8 cellular contexts compared by ENCODE assay signal in the genomic region with DNA sequence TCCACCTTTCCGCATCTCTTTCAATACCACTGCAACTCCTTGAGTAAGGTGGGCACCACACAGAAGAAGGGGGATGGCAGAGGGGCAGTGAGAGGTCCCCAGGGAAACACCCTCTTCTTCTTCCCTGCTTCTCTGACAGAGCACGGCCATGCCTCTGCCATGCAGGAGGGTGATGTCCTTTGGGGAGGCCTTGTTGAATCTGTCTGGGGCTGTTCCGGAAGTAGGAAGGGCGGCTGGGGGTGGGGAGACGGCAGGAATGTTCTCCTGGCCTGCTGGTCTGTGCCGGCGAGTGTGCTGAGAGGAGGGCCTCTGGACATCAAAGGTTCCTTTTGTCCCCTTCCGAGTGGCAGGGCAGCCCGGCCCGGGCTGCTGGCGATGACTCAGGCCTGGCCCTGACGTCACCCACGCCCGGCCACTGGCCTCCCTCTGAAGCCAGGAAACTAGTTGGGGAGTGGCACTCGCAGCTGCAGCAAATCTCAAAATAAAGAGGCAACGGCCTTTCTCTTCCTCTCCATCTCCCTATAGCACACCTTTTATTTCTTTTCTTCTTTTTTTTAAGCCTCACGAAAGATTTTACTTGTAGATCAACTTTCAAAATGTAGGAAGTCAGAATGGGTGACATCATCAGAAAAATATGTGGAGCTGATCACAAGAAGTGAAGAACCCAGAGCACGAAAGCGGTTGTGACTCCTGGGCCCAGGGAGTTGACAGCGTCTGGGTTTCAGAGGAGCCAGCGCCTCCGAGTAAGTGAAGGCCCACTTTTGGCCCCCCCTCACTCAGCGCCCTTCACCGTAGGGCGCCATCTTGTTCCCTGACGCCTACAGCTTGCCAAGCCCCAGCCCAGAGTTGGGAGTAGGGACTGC. TPM values are rescaled to one million over a fixed set of nuclear protein-coding genes. Genes with fewer than 3 reads are reported as not detected.
DNase-seq lines count a peak whose midpoint lies in the region; ATAC-seq and TF ChIP-seq lines count a peak whose summit lies in the region.

A gene with protein sequence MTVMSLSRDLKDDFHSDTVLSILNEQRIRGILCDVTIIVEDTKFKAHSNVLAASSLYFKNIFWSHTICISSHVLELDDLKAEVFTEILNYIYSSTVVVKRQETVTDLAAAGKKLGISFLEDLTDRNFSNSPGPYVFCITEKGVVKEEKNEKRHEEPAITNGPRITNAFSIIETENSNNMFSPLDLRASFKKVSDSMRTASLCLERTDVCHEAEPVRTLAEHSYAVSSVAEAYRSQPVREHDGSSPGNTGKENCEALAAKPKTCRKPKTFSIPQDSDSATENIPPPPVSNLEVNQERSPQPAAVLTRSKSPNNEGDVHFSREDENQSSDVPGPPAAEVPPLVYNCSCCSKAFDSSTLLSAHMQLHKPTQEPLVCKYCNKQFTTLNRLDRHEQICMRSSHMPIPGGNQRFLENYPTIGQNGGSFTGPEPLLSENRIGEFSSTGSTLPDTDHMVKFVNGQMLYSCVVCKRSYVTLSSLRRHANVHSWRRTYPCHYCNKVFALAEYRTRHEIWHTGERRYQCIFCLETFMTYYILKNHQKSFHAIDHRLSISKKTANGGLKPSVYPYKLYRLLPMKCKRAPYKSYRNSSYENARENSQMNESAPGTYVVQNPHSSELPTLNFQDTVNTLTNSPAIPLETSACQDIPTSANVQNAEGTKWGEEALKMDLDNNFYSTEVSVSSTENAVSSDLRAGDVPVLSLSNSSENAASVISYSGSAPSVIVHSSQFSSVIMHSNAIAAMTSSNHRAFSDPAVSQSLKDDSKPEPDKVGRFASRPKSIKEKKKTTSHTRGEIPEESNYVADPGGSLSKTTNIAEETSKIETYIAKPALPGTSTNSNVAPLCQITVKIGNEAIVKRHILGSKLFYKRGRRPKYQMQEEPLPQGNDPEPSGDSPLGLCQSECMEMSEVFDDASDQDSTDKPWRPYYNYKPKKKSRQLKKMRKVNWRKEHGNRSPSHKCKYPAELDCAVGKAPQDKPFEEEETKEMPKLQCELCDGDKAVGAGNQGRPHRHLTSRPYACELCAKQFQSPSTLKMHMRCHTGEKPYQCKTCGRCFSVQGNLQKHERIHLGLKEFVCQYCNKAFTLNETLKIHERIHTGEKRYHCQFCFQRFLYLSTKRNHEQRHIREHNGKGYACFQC (N-terminal part only) (plus strand): TSS at position 443 of the 863 bp plus-strand sequence. CDS start 73,885 bp downstream, outside the sequence.

- WGBS in SK-N-SH (ENCODE audit: low lambda C conversion rate): 50% methylated on average over 15 of the region's 26 CpGs
- 3% methylated on average over 19 of the region's 26 CpGs for WGBS in mesenchymal stem cell

- TF ChIP-seq EP300 in SK-N-SH (IDR thresholded peaks at IDR 0.05; ENCODE audit: borderline replicate concordance in 1 of 2, low read depth in 1 of 2, low read length in 1 of 2): peak in 1 of 2 experiments; percentile 81; a peak in 2 of 4 replicates

- H2AFZ ChIP-seq in SK-N-SH (ENCODE audit: low read depth) (peak within 1 kb of the TSS; percentile 69), mesenchymal stem cell (ENCODE audit: low read depth, low read length) (peak within 1 kb of the TSS; percentile 37)

- peak within 1 kb of the TSS in 1 of 2 experiments; percentile 98 for H3K14ac ChIP-seq in mesenchymal stem cell (ENCODE audit: low read length in 2 of 2)

- H3K9ac ChIP-seq in SK-N-SH (peak within 1 kb of the TSS; percentile 86), mesenchymal stem cell (ENCODE audit: low read length) (peak within 1 kb of the TSS; percentile 87)

- TF ChIP-seq RAD21 in SK-N-SH (IDR thresholded peaks at IDR 0.05; ENCODE audit: low read length): no peak

- DNase-seq in 8988T (peak; percentile 68), SK-N-SH (peak; percentile 16), epidermal melanocyte (ENCODE audit: insufficient read length, low spot score) (peak; percentile 54), mesenchymal stem cell (peak; percentile 97), thoracic aorta (ENCODE audit: low spot score) (peak; percentile 81), D341Med (ENCODE audit: low spot score) (no peak)

- TF ChIP-seq CTCF in SK-N-SH (IDR thresholded peaks at IDR 0.05) (no peak), thoracic aorta (IDR thresholded peaks at IDR 0.05) (no peak)

- H3K4me2 ChIP-seq in SK-N-SH: peak within 1 kb of the TSS; percentile 63
- no peak within 1 kb of the TSS for H3K4me2 ChIP-seq in mesenchymal stem cell (ENCODE audit: low read length, poor library complexity, severe bottlenecking)

- H3K9me3 ChIP-seq in SK-N-SH: no peaks in the 10 kb centered on the region; the same call in 1 of the 2 replicates
- peaks cover 7% of the 10 kb centered on the region for H3K9me3 ChIP-seq in mesenchymal stem cell (ENCODE audit: control insufficient read depth, low read length)
- no peaks in the 10 kb centered on the region for H3K9me3 ChIP-seq in thoracic aorta

- no peaks in the 10 kb centered on the region for H4K20me1 ChIP-seq in SK-N-SH (ENCODE audit: insufficient read depth)

- POLR2A ChIA-PET in SK-N-SH (lab: Yijun Ruan, JAX): no interaction called here

- peaks cover 8% of the 10 kb centered on the region for H3K79me1 ChIP-seq in mesenchymal stem cell (replicated peaks; ENCODE audit: low read length, poor library complexity, severe bottlenecking)

- ATAC-seq in GM19025 (IDR thresholded peaks at IDR 0.05; ENCODE audit: low read depth, unreplicated experiment) (peak; percentile 28), thoracic aorta (ENCODE audit: insufficient number of reproducible peaks, low FRiP score, low read depth) (peak; percentile 78), HG03571 (IDR thresholded peaks at IDR 0.05; ENCODE audit: unreplicated experiment) (no peak)

- peak within 1 kb of the TSS; percentile 88 to 99 for H3K27ac ChIP-seq in SK-N-SH (ENCODE audit: low read depth in 2 of 2, low read length in 1 of 2)
- H3K27ac ChIP-seq in mesenchymal stem cell (ENCODE audit: low read length, poor library complexity, severe bottlenecking): peak within 1 kb of the TSS; percentile 100
- H3K27ac ChIP-seq in thoracic aorta: peak within 1 kb of the TSS; percentile 97 to 99

- peak within 1 kb of the TSS; percentile 97 for H2BK15ac ChIP-seq in mesenchymal stem cell (ENCODE audit: low read depth, poor library complexity, severe bottlenecking)

- peak within 1 kb of the TSS; percentile 98 for H4K8ac ChIP-seq in mesenchymal stem cell (ENCODE audit: low read length)

- peak within 1 kb of the TSS; percentile 96 to 99 for H3K4ac ChIP-seq in mesenchymal stem cell (ENCODE audit: low read depth in 1 of 2, low read length in 2 of 2)

- H2AK5ac ChIP-seq in mesenchymal stem cell (ENCODE audit: low read length, severe bottlenecking): peak within 1 kb of the TSS; percentile 98

- H4K91ac ChIP-seq in mesenchymal stem cell (ENCODE audit: low read length): peak within 1 kb of the TSS; percentile 100

- peaks cover 9 to 33% of the 10 kb centered on the region in 2 experiments for H3K4me1 ChIP-seq in SK-N-SH (ENCODE audit: control insufficient read depth in 1 of 2, insufficient read depth in 2 of 2, low read depth in 1 of 2, low read length in 1 of 2)
- H3K4me1 ChIP-seq in mesenchymal stem cell (ENCODE audit: control insufficient read depth, insufficient read depth, low read depth, low read length): peaks cover 16% of the 10 kb centered on the region
- peaks cover 34 to 65% of the 10 kb centered on the region in 2 donors for H3K4me1 ChIP-seq in thoracic aorta (ENCODE audit: control insufficient read depth in 1 of 2, low read depth in 2 of 2)

- peak within 1 kb of the TSS; percentile 99 to 100 for H3K18ac ChIP-seq in mesenchymal stem cell (ENCODE audit: low read depth in 1 of 2, low read length in 2 of 2)

- no peaks in the 10 kb centered on the region for H3K9me2 ChIP-seq in SK-N-SH

- H3K4me3 ChIP-seq in SK-N-SH (ENCODE audit: low read depth in 2 of 2, low read length in 1 of 2) (peak within 1 kb of the TSS; percentile 12 to 30; a peak in 3 of 4 replicates), mesenchymal stem cell (ENCODE audit: insufficient read depth in 1 of 2, low read depth in 1 of 2, low read length in 2 of 2) (peak within 1 kb of the TSS in 1 of 2 experiments; percentile 66), thoracic aorta (peak within 1 kb of the TSS; percentile 73)

- H3K79me2 ChIP-seq in SK-N-SH (ENCODE audit: insufficient read depth): peaks cover 19% of the 10 kb centered on the region; the same call in 1 of the 2 replicates

- H3K27me3 ChIP-seq in SK-N-SH (ENCODE audit: insufficient read depth) (no peaks in the 10 kb centered on the region), mesenchymal stem cell (ENCODE audit: control insufficient read depth in 1 of 2, insufficient read depth in 1 of 2, low read length in 2 of 2) (no peaks in the 10 kb centered on the region), thoracic aorta (replicated peaks; ENCODE audit: insufficient read depth) (no peaks in the 10 kb centered on the region)

- peaks cover 53% of the 10 kb centered on the region for H3F3A ChIP-seq in SK-N-SH (replicated peaks; ENCODE audit: insufficient read depth)

- H3K23ac ChIP-seq in mesenchymal stem cell (ENCODE audit: low read length in 2 of 2): peak within 1 kb of the TSS in 1 of 2 experiments; percentile 50

- H2BK120ac ChIP-seq in mesenchymal stem cell (ENCODE audit: low read depth, low read length): peak within 1 kb of the TSS; percentile 99

- no peaks in the 10 kb centered on the region for H3K36me3 ChIP-seq in SK-N-SH (replicated peaks in 1 of 2; ENCODE audit: control insufficient read depth in 1 of 2, insufficient read depth in 2 of 2, low read length in 1 of 2)
- peaks cover 0 to 15% of the 10 kb centered on the region in 2 experiments for H3K36me3 ChIP-seq in mesenchymal stem cell (ENCODE audit: control insufficient read depth in 1 of 2, insufficient read depth in 2 of 2, low read depth in 1 of 2, low read length in 2 of 2)
- no peaks in the 10 kb centered on the region for H3K36me3 ChIP-seq in thoracic aorta

- CTCF ChIA-PET in SK-N-SH (lab: Yijun Ruan, JAX): interaction anchor here (1.0 to 5.6 kb wide), 4 partner anchors 7 to 96 kb away, joined by 3 to 34 read pairs (median 6); no protein-coding TSS in a partner anchor

- peak within 1 kb of the TSS; percentile 97 for H2BK5ac ChIP-seq in mesenchymal stem cell (ENCODE audit: low read depth, low read length, poor library complexity, severe bottlenecking)

- peak within 1 kb of the TSS; percentile 98 to 100 for H2BK12ac ChIP-seq in mesenchymal stem cell (ENCODE audit: low read length in 2 of 2)

TF ChIP-seq in SK-N-SH, 30 proteins besides CTCF, POLR2A, EP300 and RAD21 (continues in another document):
- peak; percentile 18 for TF ChIP-seq CHD2 (IDR thresholded peaks at IDR 0.05; ENCODE audit: low read length, partially characterized antibody)

RNA-seq across cellular contexts. Expression of the gene that starts here (rescaled TPM):
- polyA plus RNA-seq in SK-N-SH (2012; rRNA removed): 10.1 and 11.3 TPM in 2 replicates
- 11.6 and 11.7 TPM in 2 replicates for polyA plus RNA-seq in SK-N-SH (2012; cell fraction: cytosol; rRNA removed)
- 20.0 and 21.9 TPM in 2 replicates for polyA plus RNA-seq in SK-N-SH (2012; cell fraction: nucleus; rRNA removed)
- 42.0 TPM for polyA plus RNA-seq in mesenchymal stem cell (2013, experiment 1 of 2)
- 39.5 TPM for polyA plus RNA-seq in mesenchymal stem cell (2013, experiment 2 of 2)
- 100 to 1,000 TPM; 169 to 215 TPM for total RNA-seq in thoracic aorta
